In genomic region chr18:74459877-74460276, GRCh38 we compare ENCODE assay signal across 1 cellular context.
TF ChIP-seq lines count a peak whose summit lies in the region.

No MANE protein-coding gene starts in this region.

TF ChIP-seq in HepG2, 621 proteins besides CTCF, POLR2A, EP300 and RAD21 (continued from another document):
- TF ChIP-seq XRCC5 (optimal IDR thresholded peaks at IDR 0.05; ENCODE audit: low read length), result peak; percentile 45
- no peak for TF ChIP-seq ZEB1 (IDR thresholded peaks at IDR 0.05; ENCODE audit: insufficient replicate concordance, low read depth)
TF ChIP-seq in HepG2: peak in this region for 2.
